In genomic region chr2:113878743-113879142, GRCh38 we compare ENCODE assay signal across 2 cellular contexts.
TF ChIP-seq lines count a peak whose summit lies in the region.

No MANE protein-coding gene starts in this region.

TF ChIP-seq in HEK293, 187 proteins besides CTCF, POLR2A, EP300 and RAD21 (continued from another document):
- peak; percentile 8; the same call in 1 of the 2 replicates for TF ChIP-seq ZNF362 (tag by site-specific recombination; IDR thresholded peaks at IDR 0.05)
TF ChIP-seq in HEK293: peak in this region for 1.

TF ChIP-seq in WTC11, 78 proteins besides CTCF, POLR2A, EP300 and RAD21 (continued from another document):
- TF ChIP-seq, protein P1, sequence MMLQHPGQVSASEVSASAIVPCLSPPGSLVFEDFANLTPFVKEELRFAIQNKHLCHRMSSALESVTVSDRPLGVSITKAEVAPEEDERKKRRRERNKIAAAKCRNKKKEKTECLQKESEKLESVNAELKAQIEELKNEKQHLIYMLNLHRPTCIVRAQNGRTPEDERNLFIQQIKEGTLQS (CRISPR knock-in tag; conservative IDR thresholded peaks at IDR 0.05) = no peak
- TF ChIP-seq, protein P2, sequence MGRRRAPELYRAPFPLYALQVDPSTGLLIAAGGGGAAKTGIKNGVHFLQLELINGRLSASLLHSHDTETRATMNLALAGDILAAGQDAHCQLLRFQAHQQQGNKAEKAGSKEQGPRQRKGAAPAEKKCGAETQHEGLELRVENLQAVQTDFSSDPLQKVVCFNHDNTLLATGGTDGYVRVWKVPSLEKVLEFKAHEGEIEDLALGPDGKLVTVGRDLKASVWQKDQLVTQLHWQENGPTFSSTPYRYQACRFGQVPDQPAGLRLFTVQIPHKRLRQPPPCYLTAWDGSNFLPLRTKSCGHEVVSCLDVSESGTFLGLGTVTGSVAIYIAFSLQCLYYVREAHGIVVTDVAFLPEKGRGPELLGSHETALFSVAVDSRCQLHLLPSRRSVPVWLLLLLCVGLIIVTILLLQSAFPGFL (CRISPR knock-in tag; IDR thresholded peaks at IDR 0.05; ENCODE audit: borderline replicate concordance) = no peak
- no peak for TF ChIP-seq ZNF396 (CRISPR knock-in tag; IDR thresholded peaks at IDR 0.05; ENCODE audit: borderline replicate concordance)
- TF ChIP-seq, protein P3, sequence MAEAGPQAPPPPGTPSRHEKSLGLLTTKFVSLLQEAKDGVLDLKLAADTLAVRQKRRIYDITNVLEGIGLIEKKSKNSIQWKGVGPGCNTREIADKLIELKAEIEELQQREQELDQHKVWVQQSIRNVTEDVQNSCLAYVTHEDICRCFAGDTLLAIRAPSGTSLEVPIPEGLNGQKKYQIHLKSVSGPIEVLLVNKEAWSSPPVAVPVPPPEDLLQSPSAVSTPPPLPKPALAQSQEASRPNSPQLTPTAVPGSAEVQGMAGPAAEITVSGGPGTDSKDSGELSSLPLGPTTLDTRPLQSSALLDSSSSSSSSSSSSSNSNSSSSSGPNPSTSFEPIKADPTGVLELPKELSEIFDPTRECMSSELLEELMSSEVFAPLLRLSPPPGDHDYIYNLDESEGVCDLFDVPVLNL (CRISPR knock-in tag; IDR thresholded peaks at IDR 0.05; ENCODE audit: borderline replicate concordance, low read depth) = no peak
- no peak for TF ChIP-seq ZNF416 (CRISPR knock-in tag; IDR thresholded peaks at IDR 0.05)
- no peak for TF ChIP-seq ZNF512 (CRISPR knock-in tag; IDR thresholded peaks at IDR 0.05; ENCODE audit: borderline replicate concordance)
TF ChIP-seq in WTC11: peak in this region for 0.
